Comparison of ENCODE assay signal across 7 cellular contexts in genomic region chr17:32126746-32127145, GRCh38. TPM values are rescaled to one million over a fixed set of nuclear protein-coding genes. Genes with fewer than 3 reads are reported as not detected.
DNase-seq lines count a peak whose midpoint lies in the region; ATAC-seq and TF ChIP-seq lines count a peak whose summit lies in the region.

No MANE protein-coding gene starts in this region.

- ATAC-seq in stimulated activated effector memory CD8-positive, alpha-beta T cell treated with anti-CD3 and anti-CD28 coated beads, Interleukin-12 subunit alpha, Interleukin-12 subunit beta, amount 100 ng/mL, for 72 hours: no peak
- no peak for ATAC-seq in GM18511 (IDR thresholded peaks at IDR 0.05; ENCODE audit: unreplicated experiment)

- H3K4me3 Mint-ChIP-seq in HFFc6 (peak overlapping the region; percentile 93), immature natural killer cell (peak overlapping the region; percentile 39 to 99 (median 98))
- peak overlapping the region; percentile 88 for H3K4me3 Mint-ChIP-seq in activated CD4-positive, alpha-beta memory T cell treated with anti-CD3 and anti-CD28 coated beads, Interleukin-2, amount 10 ng/mL, durations not matched to agents 7 days and 5 days
- peak overlapping the region; percentile 86 for H3K4me3 Mint-ChIP-seq in stimulated activated effector memory CD8-positive, alpha-beta T cell treated with anti-CD3 and anti-CD28 coated beads, Interleukin-12 subunit alpha, Interleukin-12 subunit beta, amount 100 ng/mL, for 72 hours

- H3K36me3 Mint-ChIP-seq in HFFc6 (ENCODE audit: low read depth): peaks cover 7% of the 10 kb centered on the region; the same call in 1 of the 2 replicates
- H3K36me3 Mint-ChIP-seq in activated CD4-positive, alpha-beta memory T cell treated with anti-CD3 and anti-CD28 coated beads, Interleukin-2, amount 10 ng/mL, durations not matched to agents 7 days and 5 days (ENCODE audit: low read depth): peaks cover 28% of the 10 kb centered on the region
- peaks cover 0 to 5% (median 4%) of the 10 kb centered on the region in 3 donors for H3K36me3 Mint-ChIP-seq in immature natural killer cell
- no peaks in the 10 kb centered on the region for H3K36me3 Mint-ChIP-seq in stimulated activated effector memory CD8-positive, alpha-beta T cell treated with anti-CD3 and anti-CD28 coated beads, Interleukin-12 subunit alpha, Interleukin-12 subunit beta, amount 100 ng/mL, for 72 hours

- no peak for DNase-seq in HFFc6
- no peak for DNase-seq in activated CD4-positive, alpha-beta memory T cell treated with anti-CD3 and anti-CD28 coated beads, Interleukin-2, amount 10 ng/mL, durations not matched to agents 7 days and 5 days
- DNase-seq in immature natural killer cell: no peak
- DNase-seq in stimulated activated effector memory CD8-positive, alpha-beta T cell treated with anti-CD3 and anti-CD28 coated beads, Interleukin-12 subunit alpha, Interleukin-12 subunit beta, amount 100 ng/mL, for 72 hours (ENCODE audit: low spot score in 2 of 2): no peak
- no peak for DNase-seq in anterior cingulate cortex (lab: John Stamatoyannopoulos, UW)
- DNase-seq in T-helper 9 cell: no peak

- H3K4me1 Mint-ChIP-seq in HFFc6 (ENCODE audit: low read depth) (peaks cover 43% of the 10 kb centered on the region), immature natural killer cell (peaks cover 27 to 34% of the 10 kb centered on the region in 2 donors)
- H3K4me1 Mint-ChIP-seq in activated CD4-positive, alpha-beta memory T cell treated with anti-CD3 and anti-CD28 coated beads, Interleukin-2, amount 10 ng/mL, durations not matched to agents 7 days and 5 days: peaks cover 32% of the 10 kb centered on the region
- peaks cover 19% of the 10 kb centered on the region for H3K4me1 Mint-ChIP-seq in stimulated activated effector memory CD8-positive, alpha-beta T cell treated with anti-CD3 and anti-CD28 coated beads, Interleukin-12 subunit alpha, Interleukin-12 subunit beta, amount 100 ng/mL, for 72 hours

- CTCF ChIA-PET in activated CD4-positive, alpha-beta memory T cell treated with anti-CD3 and anti-CD28 coated beads, Interleukin-2, amount 10 ng/mL, durations not matched to agents 7 days and 5 days (lab: Charles Lee): interaction anchor here (0.6 to 5.8 kb wide), 3 partner anchors 13 to 1302 kb away, joined by 3 to 77 read pairs (median 5); partner anchors contain the start of gene RHOT1

- peaks cover 1% of the 10 kb centered on the region; the same call in 1 of the 2 replicates for H3K27me3 Mint-ChIP-seq in HFFc6 (ENCODE audit: insufficient read depth)
- no peaks in the 10 kb centered on the region for H3K27me3 Mint-ChIP-seq in activated CD4-positive, alpha-beta memory T cell treated with anti-CD3 and anti-CD28 coated beads, Interleukin-2, amount 10 ng/mL, durations not matched to agents 7 days and 5 days
- peaks cover 0 to 1% (median 1%) of the 10 kb centered on the region in 3 donors for H3K27me3 Mint-ChIP-seq in immature natural killer cell (ENCODE audit: low read depth in 3 of 3)

- H3K9me3 Mint-ChIP-seq in HFFc6: no peaks in the 10 kb centered on the region
- H3K9me3 Mint-ChIP-seq in activated CD4-positive, alpha-beta memory T cell treated with anti-CD3 and anti-CD28 coated beads, Interleukin-2, amount 10 ng/mL, durations not matched to agents 7 days and 5 days: no peaks in the 10 kb centered on the region
- H3K9me3 Mint-ChIP-seq in immature natural killer cell: peaks cover 0 to 1% (median 0%) of the 10 kb centered on the region in 6 donors
- no peaks in the 10 kb centered on the region for H3K9me3 Mint-ChIP-seq in stimulated activated effector memory CD8-positive, alpha-beta T cell treated with anti-CD3 and anti-CD28 coated beads, Interleukin-12 subunit alpha, Interleukin-12 subunit beta, amount 100 ng/mL, for 72 hours

- no peak for TF ChIP-seq CTCF in HFFc6 (IDR thresholded peaks at IDR 0.05)

- POLR2A ChIA-PET in activated CD4-positive, alpha-beta memory T cell treated with anti-CD3 and anti-CD28 coated beads, Interleukin-2, amount 10 ng/mL, durations not matched to agents 7 days and 5 days (lab: Charles Lee): interaction anchor here (0.8 to 3.3 kb wide), 4 partner anchors 9 to 119 kb away, joined by 4 to 15 read pairs (median 6); partner anchors contain the start of genes LRRC37B and RHOT1

- H3K27ac Mint-ChIP-seq in HFFc6: peak overlapping the region; percentile 94; the same call in 1 of the 2 replicates
- peak overlapping the region; percentile 98 for H3K27ac Mint-ChIP-seq in activated CD4-positive, alpha-beta memory T cell treated with anti-CD3 and anti-CD28 coated beads, Interleukin-2, amount 10 ng/mL, durations not matched to agents 7 days and 5 days
- H3K27ac Mint-ChIP-seq in immature natural killer cell: peak overlapping the region; percentile 94 to 99 (median 96)
- H3K27ac Mint-ChIP-seq in stimulated activated effector memory CD8-positive, alpha-beta T cell treated with anti-CD3 and anti-CD28 coated beads, Interleukin-12 subunit alpha, Interleukin-12 subunit beta, amount 100 ng/mL, for 72 hours: peak overlapping the region; percentile 95

RNA-seq across cellular contexts. Expression of gene RHOT1, which starts 15.6 kb away (rescaled TPM):
- 10 to 100 TPM; 20.8 to 26.8 (median 23.6) TPM for total RNA-seq in HFFc6 (2021; fragmentation: NEBNext Ultra II Directional; extraction: Animal tissue kit (Norgen Biotek cat#: 25700))
- total RNA-seq in activated CD4-positive, alpha-beta memory T cell treated with anti-CD3 and anti-CD28 coated beads, Interleukin-2, amount 10 ng/mL, durations not matched to agents 7 days and 5 days: 10 to 100 TPM; 26.0 to 26.4 TPM
- 10 to 100 TPM; 27.9 to 30.9 (median 30.3) TPM for polyA plus RNA-seq in immature natural killer cell
